Comparison of ENCODE assay signal across 24 cellular contexts in genomic region chr5:45094876-45095275, GRCh38.
"Had no signal": no experiment of that assay in that cellular context is flagged by ENCODE, and none has a peak within 500 bp of the region (broad histone marks: within the 10 kb centered on the region; RNA-seq: fewer than 3 reads in every experiment).

No MANE protein-coding gene starts in this region.

- ATAC-seq: activated T-helper 17 cell treated with anti-CD3 and anti-CD28 coated beads, Interleukin-2, amount 50 U/mL, for 72 hours; PC-3 had no signal

- DNase-seq: activated B cell treated with CpG ODN at 0.5 μM for 24 hours; activated CD4-positive, alpha-beta memory T cell treated with anti-CD3 and anti-CD28 coated beads, Interleukin-2, amount 10 ng/mL, durations not matched to agents 7 days and 5 days; activated CD4-positive, alpha-beta T cell treated with anti-CD3 and anti-CD28 coated beads for 1 hour; activated CD4-positive, alpha-beta T cell treated with anti-CD3 and anti-CD28 coated beads, Interleukin-2, amount 10 ng/mL, durations not matched to agents 7 days and 5 days; activated gamma-delta T cell; activated naive CD4-positive, alpha-beta T cell treated with anti-CD3 and anti-CD28 coated beads for 36 hours; activated T-cell treated with anti-CD3 and anti-CD28 coated beads for 4 hours; activated T-cell treated with anti-CD3 and anti-CD28 coated beads, Interleukin-2, amount 50 U/mL, for 48 hours; amygdala; cortex of kidney; NCI-H1048; NCI-H1417; NCI-H1694; NCI-H2029; NCI-H2107; NCI-H2171 treated with DMSO at 0.1 percent for 48 hours; NCI-H345; NCI-H510A; NCI-H69; PC-3; SHP77 treated with DMSO at 0.1 percent for 48 hours had no signal

- FAIRE-seq: astrocyte, RCC 7860 had no signal
